Comparison of ENCODE assay signal across 19 cellular contexts in genomic region chr1:54931275-54931805, GRCh38. TPM values are rescaled to one million over a fixed set of nuclear protein-coding genes. Genes with fewer than 3 reads are reported as not detected.
DNase-seq lines count a peak whose midpoint lies in the region; ATAC-seq and TF ChIP-seq lines count a peak whose summit lies in the region.
"Had no signal": no experiment of that assay in that cellular context is flagged by ENCODE, and none has a peak within 500 bp of the region (broad histone marks: within the 10 kb centered on the region; RNA-seq: fewer than 3 reads in every experiment).

No MANE protein-coding gene starts in this region.

- H3K27me3 ChIP-seq in psoas muscle (ENCODE audit: insufficient read depth in 3 of 3, low read length in 2 of 3) (no peaks in the 10 kb centered on the region), PC-3 (ENCODE audit: low read length) (no peaks in the 10 kb centered on the region)

- BruUV-seq in PC-3 (replicated peaks; lab: Mats Ljungman, UMichigan) = no TSS peak

- no peaks in the 10 kb centered on the region for H4K20me1 ChIP-seq in PC-3 (ENCODE audit: low read length)

- H3K4me1 ChIP-seq in psoas muscle (peaks cover 47% of the 10 kb centered on the region), PC-3 (ENCODE audit: insufficient read depth, low read length) (peaks cover 14% of the 10 kb centered on the region)
- H3K4me1 ChIP-seq: HAP-1 had no signal

- DNase-seq in fibroblast of the aortic adventitia (ENCODE audit: low read depth) = peak; percentile 24
- DNase-seq in psoas muscle = no peak
- no peak for DNase-seq in activated CD4-positive, alpha-beta T cell treated with anti-CD3 and anti-CD28 coated beads for 4 hours
- DNase-seq in left lobe of liver (ENCODE audit: low spot score) = no peak
- no peak for DNase-seq in PC-3
- DNase-seq in hepatic stellate cell (ENCODE audit: low spot score) = no peak
- DNase-seq: C1 segment of cervical spinal cord; Calu3; CD4-positive, alpha-beta memory T cell; COR-L47; DMS153; DND-41; GOT3; HFFc6 had no signal

- CTCF ChIA-PET in PC-3 (lab: Charles Lee) = no interaction called here

- no peaks in the 10 kb centered on the region for H3K79me2 ChIP-seq in PC-3 (ENCODE audit: low read length)

- H3K9me3 ChIP-seq in psoas muscle (no peaks in the 10 kb centered on the region), PC-3 (ENCODE audit: low read length) (no peaks in the 10 kb centered on the region)

- H2AFZ ChIP-seq in PC-3 (ENCODE audit: low read length) = no peak overlapping the region

- peak overlapping the region; percentile 88 for H3K27ac ChIP-seq in psoas muscle
- no peak overlapping the region for H3K27ac ChIP-seq in PC-3 (ENCODE audit: low read length)

- H3F3A ChIP-seq in PC-3 (ENCODE audit: low read length, unreplicated experiment) = no peaks in the 10 kb centered on the region

- intact Hi-C loops in psoas muscle (cut with DNase I) = no loop called here
- intact Hi-C loops in PC-3 (cut with micrococcal nuclease) = no loop called here

- no peak for TF ChIP-seq CTCF in fibroblast of the aortic adventitia (IDR thresholded peaks at IDR 0.05; ENCODE audit: insufficient read depth, low read length)
- no peak for TF ChIP-seq CTCF in psoas muscle (IDR thresholded peaks at IDR 0.05)
- TF ChIP-seq CTCF in PC-3 (conservative IDR thresholded peaks at IDR 0.05; ENCODE audit: low read depth, low read length) = no peak

- H3K9ac ChIP-seq in PC-3 (ENCODE audit: low read length) = no peak overlapping the region

- no peak overlapping the region for H3K4me3 ChIP-seq in fibroblast of the aortic adventitia (ENCODE audit: low read depth, low read length)
- H3K4me3 ChIP-seq in psoas muscle = no peak overlapping the region
- no peak overlapping the region for H3K4me3 ChIP-seq in PC-3 (ENCODE audit: low read length)
- H3K4me3 ChIP-seq: HAP-1 had no signal

- H3K4me2 ChIP-seq in PC-3 (ENCODE audit: low read length) = no peak overlapping the region

- H3K9me2 ChIP-seq in PC-3 (replicated peaks; ENCODE audit: low read length) = no peaks in the 10 kb centered on the region

- POLR2A ChIA-PET in PC-3 (lab: Charles Lee; ENCODE audit: unreplicated experiment) = no interaction called here

- H3K36me3 ChIP-seq in psoas muscle (ENCODE audit: insufficient read depth in 1 of 2, low read depth in 1 of 2) = no peaks in the 10 kb centered on the region
- H3K36me3 ChIP-seq in PC-3 (ENCODE audit: low read depth, low read length) = no peaks in the 10 kb centered on the region
- H3K36me3 ChIP-seq: HAP-1 had no signal

- WGBS in psoas muscle, 3 donors = 24 to 30% (median 30%) methylated on average over 1 of the region's 1 CpG

- ATAC-seq in SK-N-SH treated with all-trans-retinoic acid at 6 μM for 48 hours (no peak; the same call in 2 of the 3 replicates), psoas muscle (no peak), left lobe of liver (no peak), PC-3 (no peak)

TF ChIP-seq in SK-N-SH treated with all-trans-retinoic acid at 6 μM for 48 hours, 23 proteins besides CTCF, POLR2A, EP300 and RAD21:
- TF ChIP-seq CSDC2 (CRISPR knock-in tag; IDR thresholded peaks at IDR 0.05) = no peak
- no peak for TF ChIP-seq PPARA (CRISPR knock-in tag; IDR thresholded peaks at IDR 0.05; ENCODE audit: borderline replicate concordance)
- TF ChIP-seq ISL1 (CRISPR knock-in tag; IDR thresholded peaks at IDR 0.05) = peak; percentile 90
- TF ChIP-seq ZC3H10 (CRISPR knock-in tag; IDR thresholded peaks at IDR 0.05) = no peak

RNA-seq across cellular contexts. Expression of gene DHCR24, which starts 44.3 kb away (rescaled TPM):
- total RNA-seq in fibroblast of the aortic adventitia (ENCODE audit: low replicate concordance) (118 and 123 TPM in 2 replicates), psoas muscle (100 to 1,000 TPM in 3 of 4 donors, 10 to 100 TPM in 1; 64.4 to 215 (median 129) TPM), left lobe of liver (828 TPM), PC-3 (2014; rRNA removed) (166 TPM in 2 replicates)
- 100 to 1,000 TPM in 1 of 3 donors, 10 to 100 TPM in 1, 1 to 10 TPM in 1; 8.8 to 164 (median 70.7) TPM for polyA plus RNA-seq in psoas muscle

RNA-seq across cellular contexts. Expression of gene TMEM61, which starts 49.1 kb away (rescaled TPM):
- total RNA-seq in fibroblast of the aortic adventitia (ENCODE audit: low replicate concordance) = 0.18 TPM in 1 of 2 replicates, not detected in the other
- under 1 TPM in 3 of 4 donors, not detected in 1; 0.34 to 0.54 (median 0.42) TPM for total RNA-seq in psoas muscle
- polyA plus RNA-seq in psoas muscle = under 1 TPM; 0.05 to 0.16 (median 0.11) TPM
- not detected for total RNA-seq in left lobe of liver
- 0.95 and 3.8 TPM in 2 replicates for total RNA-seq in PC-3 (2014; rRNA removed)
- total RNA-seq: A172; A673; CD4-positive, alpha-beta memory T cell; HFFc6 had no signal
- polyA plus RNA-seq: BJ; CD4-positive, alpha-beta memory T cell had no signal
